In the genomic region with DNA sequence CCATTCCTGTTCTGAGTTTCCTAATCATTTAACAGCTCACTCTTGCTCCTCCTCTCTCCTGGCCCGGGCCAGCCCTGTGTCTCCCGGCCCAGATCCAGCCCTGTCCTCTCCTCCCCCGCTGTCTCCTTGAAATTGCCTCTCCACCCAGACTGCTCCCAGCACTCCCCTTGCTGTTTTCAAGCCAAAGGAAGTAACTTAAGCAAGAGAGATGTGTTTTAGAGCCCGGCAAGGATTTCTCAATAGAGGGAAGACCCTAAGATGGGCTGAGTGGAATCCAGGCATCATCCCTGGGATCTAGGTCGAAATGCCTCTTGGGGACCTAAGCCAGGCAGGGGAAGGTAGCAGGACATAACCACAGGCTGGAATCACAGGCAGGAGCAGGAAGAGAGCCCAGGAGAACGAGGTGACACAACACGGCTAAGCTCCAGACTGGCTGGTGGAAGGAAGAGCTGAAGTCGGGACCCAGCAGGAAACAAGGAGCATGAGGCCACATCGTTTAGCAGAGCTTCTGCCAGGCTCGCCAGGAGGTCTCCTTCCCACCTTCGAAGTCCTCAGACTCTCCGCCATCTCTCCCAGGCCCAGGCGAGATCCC, we compare ENCODE assay signal across 10 cellular contexts. TPM values are rescaled to one million over a fixed set of nuclear protein-coding genes. Genes with fewer than 3 reads are reported as not detected.
A peak's percentile ranks its signal among the peaks of the same experiment; 100 is the strongest.
DNase-seq lines count a peak whose midpoint lies in the region; ATAC-seq and TF ChIP-seq lines count a peak whose summit lies in the region.
"Had no signal": no experiment of that assay in that cellular context is flagged by ENCODE, and none has a peak within 500 bp of the region (broad histone marks: within the 10 kb centered on the region; RNA-seq: fewer than 3 reads in every experiment).

No MANE protein-coding gene starts in this region.

- CTCF ChIA-PET in HEK293 (lab: Yijun Ruan, JAX), result interaction anchor here (0.6 to 3.1 kb wide), 5 partner anchors 17 to 26 kb away, joined by 3 to 10 read pairs (median 4); no protein-coding TSS in a partner anchor
- CTCF ChIA-PET in activated CD8-positive, alpha-beta T cell treated with anti-CD3 and anti-CD28 coated beads, Interleukin-2, amount 10 ng/mL, durations not matched to agents 7 days and 5 days (lab: Charles Lee), result no interaction called here

- no peak overlapping the region for H3K4me3 ChIP-seq in HEK293 (ENCODE audit: low read depth, low read length)
- H3K4me3 ChIP-seq in right lobe of liver, result peak overlapping the region in 1 of 3 donors; percentile 5
- no peak overlapping the region for H3K4me3 ChIP-seq in spleen

- H3K36me3 ChIP-seq in HEK293 (ENCODE audit: control insufficient read depth in 2 of 2, insufficient read depth in 1 of 2, low read length in 2 of 2) (peaks cover 0 to 87% of the 10 kb centered on the region in 2 experiments; a peak in 1 of 3 replicates), right lobe of liver (peaks cover 0 to 36% (median 13%) of the 10 kb centered on the region in 4 donors), spleen (peaks cover 0 to 40% (median 0%) of the 10 kb centered on the region in 6 donors)

- TF ChIP-seq POLR2A in right lobe of liver (IDR thresholded peaks at IDR 0.05), result no peak
- no peak for TF ChIP-seq POLR2A in spleen (IDR thresholded peaks at IDR 0.05)

- H3K27me3 ChIP-seq in right lobe of liver (no peaks in the 10 kb centered on the region), spleen (replicated peaks in 1 of 7) (peaks cover 0 to 6% (median 0%) of the 10 kb centered on the region in 7 donors)

- H3K4me3 Mint-ChIP-seq in dendritic cell treated with granulocyte-macrophage colony-stimulating factor and Interleukin-4, amounts not matched to agents 40 ng/mL and 50 ng/mL, for 4 days, result peak overlapping the region; percentile 55
- no peak overlapping the region for H3K4me3 Mint-ChIP-seq in activated CD8-positive, alpha-beta T cell treated with anti-CD3 and anti-CD28 coated beads, Interleukin-2, amount 10 ng/mL, durations not matched to agents 7 days and 5 days
- H3K4me3 Mint-ChIP-seq: activated naive CD8-positive, alpha-beta T cell treated with anti-CD3 and anti-CD28 coated beads, Interleukin-2, amount 10 ng/mL, durations not matched to agents 7 days and 5 days had no signal

- peaks cover 94% of the 10 kb centered on the region for H3K4me1 Mint-ChIP-seq in dendritic cell treated with granulocyte-macrophage colony-stimulating factor and Interleukin-4, amounts not matched to agents 40 ng/mL and 50 ng/mL, for 4 days (ENCODE audit: low read depth)
- no peaks in the 10 kb centered on the region for H3K4me1 Mint-ChIP-seq in activated CD8-positive, alpha-beta T cell treated with anti-CD3 and anti-CD28 coated beads, Interleukin-2, amount 10 ng/mL, durations not matched to agents 7 days and 5 days (ENCODE audit: low read depth)
- H3K4me1 Mint-ChIP-seq: activated naive CD8-positive, alpha-beta T cell treated with anti-CD3 and anti-CD28 coated beads, Interleukin-2, amount 10 ng/mL, durations not matched to agents 7 days and 5 days had no signal

- H3K4me1 ChIP-seq in HEK293 (ENCODE audit: control insufficient read depth, insufficient read depth, low read length) (no peaks in the 10 kb centered on the region), right lobe of liver (peaks cover 0 to 99% (median 57%) of the 10 kb centered on the region in 4 donors), spleen (peaks cover 31 to 97% (median 72%) of the 10 kb centered on the region in 6 donors)

- WGBS in right lobe of liver (ENCODE audit: insufficient coverage, low coverage, low lambda C conversion rate, missing lambda C conversion rate), result 22% methylated on average over 10 of the region's 13 CpGs
- WGBS in spleen, 5 donors, result 48 to 62% (median 59%) methylated on average over 13 of the region's 13 CpGs

- POLR2A ChIA-PET in HEK293 (lab: Yijun Ruan, JAX), result interaction anchor here (2.0 kb wide), 1 partner anchor 21 kb away, joined by 4 read pairs; a partner anchor contains a TSS
- POLR2A ChIA-PET in activated CD8-positive, alpha-beta T cell treated with anti-CD3 and anti-CD28 coated beads, Interleukin-2, amount 10 ng/mL, durations not matched to agents 7 days and 5 days (lab: Charles Lee), result no interaction called here

- no peaks in the 10 kb centered on the region for H3K9me3 Mint-ChIP-seq in dendritic cell treated with granulocyte-macrophage colony-stimulating factor and Interleukin-4, amounts not matched to agents 40 ng/mL and 50 ng/mL, for 4 days
- no peaks in the 10 kb centered on the region for H3K9me3 Mint-ChIP-seq in activated CD8-positive, alpha-beta T cell treated with anti-CD3 and anti-CD28 coated beads, Interleukin-2, amount 10 ng/mL, durations not matched to agents 7 days and 5 days (ENCODE audit: insufficient read depth)
- H3K9me3 Mint-ChIP-seq: activated naive CD8-positive, alpha-beta T cell treated with anti-CD3 and anti-CD28 coated beads, Interleukin-2, amount 10 ng/mL, durations not matched to agents 7 days and 5 days had no signal

- TF ChIP-seq CTCF in HEK293 (tag by site-specific recombination; IDR thresholded peaks at IDR 0.05), result no peak
- no peak for TF ChIP-seq CTCF in right lobe of liver (IDR thresholded peaks at IDR 0.05)
- TF ChIP-seq CTCF in spleen (IDR thresholded peaks at IDR 0.05 in 8 of 11, conservative IDR thresholded peaks at IDR 0.05 in 3 of 11), result no peak
- TF ChIP-seq CTCF in GM20000 (IDR thresholded peaks at IDR 0.05; ENCODE audit: extremely low read depth, missing control alignments), result no peak

- no peaks in the 10 kb centered on the region for H3K27me3 Mint-ChIP-seq in dendritic cell treated with granulocyte-macrophage colony-stimulating factor and Interleukin-4, amounts not matched to agents 40 ng/mL and 50 ng/mL, for 4 days
- H3K27me3 Mint-ChIP-seq in activated CD8-positive, alpha-beta T cell treated with anti-CD3 and anti-CD28 coated beads, Interleukin-2, amount 10 ng/mL, durations not matched to agents 7 days and 5 days (ENCODE audit: low read depth), result no peaks in the 10 kb centered on the region

- DNase-seq in right lobe of liver (peak in 2 of 3 donors; percentile 49 to 61), spleen (no peak), GM20000 (ENCODE audit: low spot score) (no peak), GM19238 (ENCODE audit: insufficient read length, low spot score) (no peak)
- no peak for DNase-seq in activated CD8-positive, alpha-beta T cell treated with anti-CD3 and anti-CD28 coated beads, Interleukin-2, amount 10 ng/mL, durations not matched to agents 7 days and 5 days
- DNase-seq: activated naive CD8-positive, alpha-beta T cell treated with anti-CD3 and anti-CD28 coated beads, Interleukin-2, amount 10 ng/mL, durations not matched to agents 7 days and 5 days; DND-41 had no signal

- intact Hi-C loops in dendritic cell treated with granulocyte-macrophage colony-stimulating factor and Interleukin-4, amounts not matched to agents 40 ng/mL and 50 ng/mL, for 4 days (cut with micrococcal nuclease), result no loop called here
- intact Hi-C loops in right lobe of liver (cut with DNase I) (no loop called here), spleen (cut with DNase I; ENCODE audit: low total_unique reads) (no loop called here)

- ATAC-seq in right lobe of liver (peak; percentile 49 to 52 (median 50)), HG02970 (IDR thresholded peaks at IDR 0.05; ENCODE audit: low FRiP score, unreplicated experiment) (no peak)
- no peak for ATAC-seq in activated CD8-positive, alpha-beta T cell treated with anti-CD3 and anti-CD28 coated beads, Interleukin-2, amount 10 ng/mL, durations not matched to agents 7 days and 5 days

- H3K27ac Mint-ChIP-seq in dendritic cell treated with granulocyte-macrophage colony-stimulating factor and Interleukin-4, amounts not matched to agents 40 ng/mL and 50 ng/mL, for 4 days, result peak overlapping the region; percentile 77
- no peak overlapping the region for H3K27ac Mint-ChIP-seq in activated CD8-positive, alpha-beta T cell treated with anti-CD3 and anti-CD28 coated beads, Interleukin-2, amount 10 ng/mL, durations not matched to agents 7 days and 5 days
- H3K27ac Mint-ChIP-seq: activated naive CD8-positive, alpha-beta T cell treated with anti-CD3 and anti-CD28 coated beads, Interleukin-2, amount 10 ng/mL, durations not matched to agents 7 days and 5 days had no signal

- H3K27ac ChIP-seq in HEK293 (ENCODE audit: extremely low read depth, low read depth, low read length) (no peak overlapping the region), right lobe of liver (peak overlapping the region; percentile 45 to 77 (median 75)), spleen (peak overlapping the region; percentile 13 to 82 (median 76))

- no peaks in the 10 kb centered on the region for H3K9me3 ChIP-seq in HEK293 (ENCODE audit: control insufficient read depth, insufficient read depth, low read depth, low read length)
- H3K9me3 ChIP-seq in right lobe of liver, result no peaks in the 10 kb centered on the region
- no peaks in the 10 kb centered on the region for H3K9me3 ChIP-seq in spleen

- H3K36me3 Mint-ChIP-seq in dendritic cell treated with granulocyte-macrophage colony-stimulating factor and Interleukin-4, amounts not matched to agents 40 ng/mL and 50 ng/mL, for 4 days (ENCODE audit: low read depth), result peaks cover 80% of the 10 kb centered on the region
- no peaks in the 10 kb centered on the region for H3K36me3 Mint-ChIP-seq in activated CD8-positive, alpha-beta T cell treated with anti-CD3 and anti-CD28 coated beads, Interleukin-2, amount 10 ng/mL, durations not matched to agents 7 days and 5 days (ENCODE audit: low read depth)
- H3K36me3 Mint-ChIP-seq: activated naive CD8-positive, alpha-beta T cell treated with anti-CD3 and anti-CD28 coated beads, Interleukin-2, amount 10 ng/mL, durations not matched to agents 7 days and 5 days had no signal

TF ChIP-seq in HEK293, 187 proteins besides CTCF, POLR2A, EP300 and RAD21 (continues in another document):
- TF ChIP-seq KLF1 (tag by site-specific recombination; IDR thresholded peaks at IDR 0.05) (no peak), SCRT1 (tag by site-specific recombination; IDR thresholded peaks at IDR 0.05; ENCODE audit: borderline replicate concordance) (no peak), ZIC2 (tag by site-specific recombination; IDR thresholded peaks at IDR 0.05) (peak; percentile 29; the same call in 1 of the 2 replicates)

RNA-seq across cellular contexts. Expression of a gene that starts 2.0 kb away (rescaled TPM):
- total RNA-seq in right lobe of liver (not detected), spleen (not detected)
- not detected for polyA plus RNA-seq in spleen
- total RNA-seq in activated CD8-positive, alpha-beta T cell treated with anti-CD3 and anti-CD28 coated beads, Interleukin-2, amount 10 ng/mL, durations not matched to agents 7 days and 5 days, result not detected
- total RNA-seq: activated naive CD8-positive, alpha-beta T cell treated with anti-CD3 and anti-CD28 coated beads, Interleukin-2, amount 10 ng/mL, durations not matched to agents 7 days and 5 days had no signal

RNA-seq across cellular contexts. Expression of a gene that starts 21.1 kb away (rescaled TPM):
- total RNA-seq in right lobe of liver (100 to 1,000 TPM; 268 to 387 (median 301) TPM), spleen (100 to 1,000 TPM; 103 to 216 (median 181) TPM)
- polyA plus RNA-seq in spleen, result 10 to 100 TPM in 2 of 3 donors, 1 to 10 TPM in 1; 8.9 to 24.0 (median 13.0) TPM
- total RNA-seq in activated CD8-positive, alpha-beta T cell treated with anti-CD3 and anti-CD28 coated beads, Interleukin-2, amount 10 ng/mL, durations not matched to agents 7 days and 5 days, result under 1 TPM; 0.39 to 0.40 TPM

RNA-seq across cellular contexts. Expression of a gene that starts 38.2 kb away (rescaled TPM):
- total RNA-seq in right lobe of liver (100 to 1,000 TPM in 3 of 6 experiments, 10 to 100 TPM in 3; 61.8 to 108 (median 94.7) TPM), spleen (100 to 1,000 TPM; 196 to 336 (median 280) TPM)
- polyA plus RNA-seq in spleen, result 100 to 1,000 TPM; 140 to 312 (median 241) TPM
- 100 to 1,000 TPM; 189 TPM for total RNA-seq in activated CD8-positive, alpha-beta T cell treated with anti-CD3 and anti-CD28 coated beads, Interleukin-2, amount 10 ng/mL, durations not matched to agents 7 days and 5 days

Comparison
In these comparisons a context has a peak if more than half of its experiments do, and no peak if none do; other contexts are left out.
1. ATAC-seq: peak in right lobe of liver (4 of 4); none in HG02970 (single experiment) and activated CD8-positive, alpha-beta T cell treated with anti-CD3 and anti-CD28 coated beads, Interleukin-2, amount 10 ng/mL, durations not matched to agents 7 days and 5 days (single experiment).
2. DNase-seq: peak in right lobe of liver (2 of 3); none in spleen (single experiment), GM20000 (single experiment), activated CD8-positive, alpha-beta T cell treated with anti-CD3 and anti-CD28 coated beads, Interleukin-2, amount 10 ng/mL, durations not matched to agents 7 days and 5 days (single experiment) and GM19238 (single experiment).
3. RNA of a gene that starts 21.1 kb away (total RNA-seq): 268 to 387 TPM in right lobe of liver and 103 to 216 TPM in spleen; 0.39 to 0.40 TPM in activated CD8-positive, alpha-beta T cell treated with anti-CD3 and anti-CD28 coated beads, Interleukin-2, amount 10 ng/mL, durations not matched to agents 7 days and 5 days; every median in the first group is over 10 times any median in the second.